Comparison of ENCODE assay signal across 1 cellular context in genomic region chr1:208185801-208186201, GRCh38.
TF ChIP-seq lines count a peak whose summit lies in the region.

No MANE protein-coding gene starts in this region.

TF ChIP-seq in K562, 482 proteins besides CTCF, POLR2A, EP300 and RAD21 (continued from another document and continues in another):
- TF ChIP-seq ZNF518B (CRISPR knock-in tag; IDR thresholded peaks at IDR 0.05) (no peak), TFE3 (CRISPR knock-in tag; IDR thresholded peaks at IDR 0.05) (no peak), CUX1 (CRISPR knock-in tag; IDR thresholded peaks at IDR 0.05) (no peak), ZNF717 (CRISPR knock-in tag; IDR thresholded peaks at IDR 0.05) (no peak), CBFA2T3 (IDR thresholded peaks at IDR 0.05) (peak; percentile 80), SMARCC2 (IDR thresholded peaks at IDR 0.05; ENCODE audit: low read depth) (no peak), PRDM10 (IDR thresholded peaks at IDR 0.05; ENCODE audit: partially characterized antibody) (no peak), ELF1 (tag; IDR thresholded peaks at IDR 0.05) (no peak), NR3C1 (CRISPR knock-in tag; IDR thresholded peaks at IDR 0.05) (no peak), POLR3A (IDR thresholded peaks at IDR 0.05; ENCODE audit: borderline replicate concordance, extremely low read depth, insufficient read depth, insufficient read length) (no peak), ZNF449 (CRISPR knock-in tag; IDR thresholded peaks at IDR 0.05) (no peak), ZNF507 (tag; conservative IDR thresholded peaks at IDR 0.05) (no peak), ZKSCAN3 (CRISPR knock-in tag; IDR thresholded peaks at IDR 0.05) (no peak), ZNF512 (tag; IDR thresholded peaks at IDR 0.05) (no peak), FOSL1 (tag; conservative IDR thresholded peaks at IDR 0.05) (no peak), MIER1 (IDR thresholded peaks at IDR 0.05; ENCODE audit: low read depth) (no peak), CBFA2T2 (conservative IDR thresholded peaks at IDR 0.05) (peak; percentile 66), ZNF436 (CRISPR knock-in tag; IDR thresholded peaks at IDR 0.05) (no peak), SMARCA4 (IDR thresholded peaks at IDR 0.05) (0 out of 2 replicates have a peak, but pooled peaks have one; percentile 42), ZFP1 (CRISPR knock-in tag; IDR thresholded peaks at IDR 0.05) (no peak), ZBTB17 (CRISPR knock-in tag; IDR thresholded peaks at IDR 0.05) (no peak), TAL1 (IDR thresholded peaks at IDR 0.05) (peak; percentile 46), CREM (IDR thresholded peaks at IDR 0.05; ENCODE audit: low read depth) (no peak), POLR2AphosphoS5 (IDR thresholded peaks at IDR 0.05; ENCODE audit: control insufficient read depth, insufficient read depth, low read depth, low read length) (0 out of 2 replicates have a peak, but pooled peaks have one; percentile 27), TEAD2 (tag; IDR thresholded peaks at IDR 0.05) (no peak), MTA2 (IDR thresholded peaks at IDR 0.05; ENCODE audit: low read depth) (0 out of 2 replicates have a peak, but pooled peaks have one; percentile 11), RBM15 (IDR thresholded peaks at IDR 0.05; ENCODE audit: insufficient read depth, low read length) (no peak), ZNF830 (CRISPR knock-in tag; IDR thresholded peaks at IDR 0.05) (no peak), ZNF655 (CRISPR knock-in tag; IDR thresholded peaks at IDR 0.05) (no peak), NONO (IDR thresholded peaks at IDR 0.05; ENCODE audit: low read depth in 2 of 2, low read length in 1 of 2) (no peak), ZNF133 (CRISPR knock-in tag; IDR thresholded peaks at IDR 0.05) (no peak), NFIC (IDR thresholded peaks at IDR 0.05) (peak; percentile 82), MEF2D (tag; conservative IDR thresholded peaks at IDR 0.05; ENCODE audit: low read depth) (no peak), NFYB (IDR thresholded peaks at IDR 0.05; ENCODE audit: extremely low read depth, insufficient read length) (no peak), GTF2B (IDR thresholded peaks at IDR 0.05; ENCODE audit: extremely low read depth, insufficient read length) (no peak), PURB (CRISPR knock-in tag; IDR thresholded peaks at IDR 0.05; ENCODE audit: low read depth) (no peak), MYBL2 (IDR thresholded peaks at IDR 0.05; ENCODE audit: low read depth) (no peak), MYBL2 (CRISPR knock-in tag; IDR thresholded peaks at IDR 0.05; ENCODE audit: borderline replicate concordance) (no peak), CTBP1 (IDR thresholded peaks at IDR 0.05; ENCODE audit: borderline replicate concordance) (peak; percentile 99), ZEB2 (IDR thresholded peaks at IDR 0.05) (peak; percentile 88), TEAD4 (IDR thresholded peaks at IDR 0.05; ENCODE audit: low read length) (0 out of 2 replicates have a peak, but pooled peaks have one; percentile 16), TEAD4 (CRISPR knock-in tag; IDR thresholded peaks at IDR 0.05; ENCODE audit: borderline replicate concordance) (no peak), SMAD3 (CRISPR knock-in tag; conservative IDR thresholded peaks at IDR 0.05) (no peak), RAD51 (IDR thresholded peaks at IDR 0.05; ENCODE audit: borderline replicate concordance, low read depth) (no peak), ZNF431 (CRISPR knock-in tag; IDR thresholded peaks at IDR 0.05) (no peak), KLF13 (tag; IDR thresholded peaks at IDR 0.05; ENCODE audit: borderline replicate concordance, low read depth) (no peak), SPI1 (IDR thresholded peaks at IDR 0.05; ENCODE audit: borderline replicate concordance, low read depth, low read length) (no peak), KLF16 (IDR thresholded peaks at IDR 0.05) (no peak), RCOR1 (IDR thresholded peaks at IDR 0.05; ENCODE audit: borderline replicate concordance in 1 of 2, low read depth in 2 of 2, low read length in 2 of 2) (peak in 1 of 2 experiments; percentile 95; a peak in 2 of 4 replicates), KDM2B (CRISPR knock-in tag; IDR thresholded peaks at IDR 0.05) (no peak), ZNF384 (IDR thresholded peaks at IDR 0.05; ENCODE audit: low read depth, low read length) (no peak), EZH2 (IDR thresholded peaks at IDR 0.05; ENCODE audit: borderline replicate concordance, low read depth, low read length) (no peak)
